In the genomic region with DNA sequence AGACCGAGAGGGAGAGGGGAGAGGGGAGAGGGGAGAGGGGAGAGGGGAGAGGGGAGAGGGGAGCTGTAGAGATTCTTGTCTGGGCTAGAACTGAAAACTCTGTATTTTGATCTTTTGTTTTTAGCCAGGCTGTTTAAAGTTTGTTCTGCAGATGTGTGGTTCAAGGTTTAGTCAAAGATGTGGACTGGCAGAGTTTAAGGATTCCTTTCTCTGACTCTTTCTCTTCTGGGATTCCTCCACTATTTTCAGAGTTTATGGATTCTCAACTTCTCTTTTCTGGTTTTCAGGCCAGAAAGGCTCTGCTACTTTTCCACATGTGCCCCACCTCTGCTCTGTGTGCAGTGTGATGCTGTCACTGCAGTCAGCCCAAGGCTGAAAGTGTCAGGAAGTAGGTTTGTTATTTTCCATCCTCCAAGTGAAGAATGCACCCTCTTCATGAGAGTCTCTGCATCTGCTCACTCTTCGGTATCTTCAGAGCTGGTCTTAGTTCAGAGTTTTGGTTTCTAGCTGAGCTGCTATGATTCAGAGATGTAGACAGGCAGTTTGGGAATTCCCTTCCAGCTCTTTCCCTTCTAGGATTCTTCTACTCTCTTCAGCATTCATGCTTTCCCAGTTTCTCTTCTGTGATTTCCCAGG, we compare ENCODE assay signal across 15 cellular contexts.
DNase-seq lines count a peak whose midpoint lies in the region; ATAC-seq, FAIRE-seq and TF ChIP-seq lines count a peak whose summit lies in the region.
"Had no signal": no experiment of that assay in that cellular context is flagged by ENCODE, and none has a peak within 500 bp of the region (broad histone marks: within the 10 kb centered on the region; RNA-seq: fewer than 3 reads in every experiment).

No MANE protein-coding gene starts in this region.

- H3K36me3 Mint-ChIP-seq in activated CD8-positive, alpha-beta memory T cell treated with anti-CD3 and anti-CD28 coated beads, Interleukin-2, amount 10 ng/mL, durations not matched to agents 7 days and 5 days = peaks cover 18% of the 10 kb centered on the region
- H3K36me3 Mint-ChIP-seq in activated naive CD8-positive, alpha-beta T cell treated with anti-CD3 and anti-CD28 coated beads, Interleukin-2, amount 10 ng/mL, durations not matched to agents 7 days and 5 days = peaks cover 27% of the 10 kb centered on the region

- 13% methylated on average over 1 of the region's 2 CpGs for WGBS in smooth muscle cell (ENCODE audit: low lambda C conversion rate)

- H4K20me1 ChIP-seq in smooth muscle cell (ENCODE audit: low read depth) = no peaks in the 10 kb centered on the region

- no peaks in the 10 kb centered on the region for H3K9me3 ChIP-seq in smooth muscle cell (replicated peaks; ENCODE audit: low read depth)
- H3K9me3 ChIP-seq: A549 had no signal

- no peaks in the 10 kb centered on the region for H3K27me3 ChIP-seq in smooth muscle cell (ENCODE audit: low read depth)

- peaks cover 28% of the 10 kb centered on the region for H3K4me1 Mint-ChIP-seq in activated CD8-positive, alpha-beta memory T cell treated with anti-CD3 and anti-CD28 coated beads, Interleukin-2, amount 10 ng/mL, durations not matched to agents 7 days and 5 days
- H3K4me1 Mint-ChIP-seq in activated naive CD8-positive, alpha-beta T cell treated with anti-CD3 and anti-CD28 coated beads, Interleukin-2, amount 10 ng/mL, durations not matched to agents 7 days and 5 days = peaks cover 22% of the 10 kb centered on the region

- H3K27ac Mint-ChIP-seq in activated CD8-positive, alpha-beta memory T cell treated with anti-CD3 and anti-CD28 coated beads, Interleukin-2, amount 10 ng/mL, durations not matched to agents 7 days and 5 days = peak overlapping the region; percentile 37
- H3K27ac Mint-ChIP-seq in activated naive CD8-positive, alpha-beta T cell treated with anti-CD3 and anti-CD28 coated beads, Interleukin-2, amount 10 ng/mL, durations not matched to agents 7 days and 5 days = no peak overlapping the region

- peak overlapping the region; percentile 54 for H3K9ac ChIP-seq in smooth muscle cell (ENCODE audit: low read depth)

- peaks cover 11% of the 10 kb centered on the region for H3F3A ChIP-seq in smooth muscle cell (ENCODE audit: low read depth)

- CTCF ChIA-PET in activated CD8-positive, alpha-beta memory T cell treated with anti-CD3 and anti-CD28 coated beads, Interleukin-2, amount 10 ng/mL, durations not matched to agents 7 days and 5 days (lab: Charles Lee) = interaction anchor here (0.5 kb wide), 1 partner anchor 32 kb away, joined by 4 read pairs; no protein-coding TSS in a partner anchor

- no peaks in the 10 kb centered on the region for H3K27me3 Mint-ChIP-seq in activated CD8-positive, alpha-beta memory T cell treated with anti-CD3 and anti-CD28 coated beads, Interleukin-2, amount 10 ng/mL, durations not matched to agents 7 days and 5 days
- no peaks in the 10 kb centered on the region for H3K27me3 Mint-ChIP-seq in activated naive CD8-positive, alpha-beta T cell treated with anti-CD3 and anti-CD28 coated beads, Interleukin-2, amount 10 ng/mL, durations not matched to agents 7 days and 5 days

- no peak for TF ChIP-seq CTCF in smooth muscle cell (IDR thresholded peaks at IDR 0.05; ENCODE audit: borderline replicate concordance, insufficient read depth, poor library complexity, severe bottlenecking)
- no peak for TF ChIP-seq CTCF in D721Med (IDR thresholded peaks at IDR 0.05; ENCODE audit: insufficient read depth, missing control alignments)

- H3K4me1 ChIP-seq in smooth muscle cell (ENCODE audit: low read depth) = peaks cover 2% of the 10 kb centered on the region
- H3K4me1 ChIP-seq: A549 had no signal

- peak overlapping the region; percentile 59 for H3K4me2 ChIP-seq in smooth muscle cell
- H3K4me2 ChIP-seq: A549 had no signal

- H3K4me3 ChIP-seq in smooth muscle cell = no peak overlapping the region
- H3K4me3 ChIP-seq: A549, coronary artery, lung had no signal

- no peaks in the 10 kb centered on the region for H3K36me3 ChIP-seq in smooth muscle cell (ENCODE audit: low read depth)

- H3K4me3 Mint-ChIP-seq in activated CD8-positive, alpha-beta memory T cell treated with anti-CD3 and anti-CD28 coated beads, Interleukin-2, amount 10 ng/mL, durations not matched to agents 7 days and 5 days = no peak overlapping the region
- no peak overlapping the region for H3K4me3 Mint-ChIP-seq in activated naive CD8-positive, alpha-beta T cell treated with anti-CD3 and anti-CD28 coated beads, Interleukin-2, amount 10 ng/mL, durations not matched to agents 7 days and 5 days

- H3K79me2 ChIP-seq in smooth muscle cell (ENCODE audit: low read depth) = no peaks in the 10 kb centered on the region

- H3K9me3 Mint-ChIP-seq in activated CD8-positive, alpha-beta memory T cell treated with anti-CD3 and anti-CD28 coated beads, Interleukin-2, amount 10 ng/mL, durations not matched to agents 7 days and 5 days (ENCODE audit: low read depth) = peaks cover 6% of the 10 kb centered on the region
- H3K9me3 Mint-ChIP-seq in activated naive CD8-positive, alpha-beta T cell treated with anti-CD3 and anti-CD28 coated beads, Interleukin-2, amount 10 ng/mL, durations not matched to agents 7 days and 5 days = no peaks in the 10 kb centered on the region

- POLR2A ChIA-PET in activated naive CD8-positive, alpha-beta T cell treated with anti-CD3 and anti-CD28 coated beads, Interleukin-2, amount 10 ng/mL, durations not matched to agents 7 days and 5 days (lab: Charles Lee) = no interaction called here

- no peak for FAIRE-seq in D721Med (lab: Jason Lieb, UNC)
- FAIRE-seq: A549 had no signal

- H3K27ac ChIP-seq in smooth muscle cell (ENCODE audit: low read depth) (peak overlapping the region; percentile 91), caudate nucleus (ENCODE audit: low read depth, low read length) (no peak overlapping the region)
- H3K27ac ChIP-seq: A549, coronary artery had no signal

- ATAC-seq in activated CD8-positive, alpha-beta memory T cell treated with anti-CD3 and anti-CD28 coated beads, Interleukin-2, amount 10 ng/mL, durations not matched to agents 7 days and 5 days = no peak
- ATAC-seq in HG02678 (IDR thresholded peaks at IDR 0.05; ENCODE audit: unreplicated experiment) = peak; percentile 79
- peak; percentile 45 for ATAC-seq in activated naive CD8-positive, alpha-beta T cell treated with anti-CD3 and anti-CD28 coated beads, Interleukin-2, amount 10 ng/mL, durations not matched to agents 7 days and 5 days (ENCODE audit: low read depth)
- ATAC-seq: A549 had no signal

- no peak overlapping the region for H2AFZ ChIP-seq in smooth muscle cell (ENCODE audit: low read depth)

- DNase-seq in activated CD8-positive, alpha-beta memory T cell treated with anti-CD3 and anti-CD28 coated beads, Interleukin-2, amount 10 ng/mL, durations not matched to agents 7 days and 5 days = no peak
- no peak for DNase-seq in activated CD8-positive, alpha-beta memory T cell treated with anti-CD3 and anti-CD28 coated beads for 24 hours
- DNase-seq in activated naive CD8-positive, alpha-beta T cell treated with anti-CD3 and anti-CD28 coated beads, Interleukin-2, amount 10 ng/mL, durations not matched to agents 7 days and 5 days = no peak
- DNase-seq in smooth muscle cell (lab: John Stamatoyannopoulos, UW; ENCODE audit: unreplicated experiment) (no peak), caudate nucleus (lab: John Stamatoyannopoulos, UW) (no peak), D721Med (ENCODE audit: insufficient read length, low spot score) (no peak), HK-2 (ENCODE audit: unreplicated experiment) (no peak)
- DNase-seq: GF-D8, NCI-H2029 treated with DMSO at 0.1 percent for 48 hours, NCI-H82, SHP77 had no signal
